ENCODE assay signal across 12 cellular contexts in genomic region chr2:160207271-160207670, GRCh38. TPM values are rescaled to one million over a fixed set of nuclear protein-coding genes. Genes with fewer than 3 reads are reported as not detected.
DNase-seq lines count a peak whose midpoint lies in the region; ATAC-seq and TF ChIP-seq lines count a peak whose summit lies in the region.
"Had no signal": no experiment of that assay in that cellular context is flagged by ENCODE, and none has a peak within 500 bp of the region (broad histone marks: within the 10 kb centered on the region; RNA-seq: fewer than 3 reads in every experiment).

No MANE protein-coding gene starts in this region.

- BruUV-seq in HCT116 (replicated peaks; lab: Mats Ljungman, UMichigan): no TSS peak

- no peak overlapping the region for H3K4me3 ChIP-seq in HCT116 (replicated peaks in 1 of 2; ENCODE audit: low read depth in 1 of 2, low read length in 2 of 2)

- peak overlapping the region; percentile 57 for H2AFZ ChIP-seq in HCT116 (ENCODE audit: low read depth, low read length, poor library complexity, severe bottlenecking)

- 0 out of 2 replicates have a peak overlapping the region, but pooled peaks have one; percentile 39 for H3K9ac ChIP-seq in HCT116 (ENCODE audit: low read length)

- TF ChIP-seq RAD21 in HCT116 (IDR thresholded peaks at IDR 0.05; ENCODE audit: low read depth): no peak

- no peaks in the 10 kb centered on the region for H3K79me2 ChIP-seq in HCT116 (ENCODE audit: insufficient read depth, low read length)

- H3K4me3 Mint-ChIP-seq in stimulated activated memory B cell treated with anti-CD40 and anti-IgM and Interleukin-4, amounts not matched to agents 10 μg/mL and 1 μg/mL and 100 μg/mL, for 72 hours: peak overlapping the region; percentile 38
- H3K4me3 Mint-ChIP-seq: naive thymus-derived CD4-positive, alpha-beta T cell had no signal

- H3K27me3 ChIP-seq in HCT116 (ENCODE audit: insufficient read depth, low read length): no peaks in the 10 kb centered on the region; the same call in 1 of the 2 replicates

- TF ChIP-seq CTCF in HCT116 (IDR thresholded peaks at IDR 0.05 in 2 of 3, conservative IDR thresholded peaks at IDR 0.05 in 1 of 3; ENCODE audit: borderline replicate concordance in 1 of 3, insufficient read depth in 1 of 3, low read depth in 2 of 3, low read length in 2 of 3): no peak

- RAD21 ChIA-PET in HCT116 (lab: Charles Lee; ENCODE audit: low non-redundant PET in 1 of 2, low total read pairs in 2 of 2, uncharacterized antibody in 2 of 2, unreplicated experiment in 2 of 2): no interaction called here

- DNase-seq in HCT116 (ENCODE audit: low read depth, low spot score) (no peak), astrocyte of the hippocampus (ENCODE audit: low read depth, low spot score) (peak; percentile 62), kidney glomerular epithelial cell (lab: John Stamatoyannopoulos, UW) (peak; percentile 27), HK-2 (ENCODE audit: unreplicated experiment) (no peak), GM19238 (ENCODE audit: insufficient read length, low spot score) (no peak), NCI-H526 treated with DMSO at 0.1 percent for 48 hours (lab: John Stamatoyannopoulos, UW) (no peak)
- DNase-seq: activated T-cell treated with anti-CD3 and anti-CD28 coated beads, Interleukin-2, amount 50 U/mL, for 1 hour; naive thymus-derived CD4-positive, alpha-beta T cell; NCI-H1694; NCI-H748 treated with DMSO at 0.1 percent for 48 hours had no signal

- CTCF ChIA-PET in HCT116 (lab: Charles Lee): interaction anchor here (4.4 kb wide), 1 partner anchor 97 kb away, joined by 30 read pairs; no protein-coding TSS in a partner anchor

- H3K9me3 Mint-ChIP-seq in stimulated activated memory B cell treated with anti-CD40 and anti-IgM and Interleukin-4, amounts not matched to agents 10 μg/mL and 1 μg/mL and 100 μg/mL, for 72 hours: no peaks in the 10 kb centered on the region

- no peak for ATAC-seq in HCT116
- ATAC-seq in stimulated activated memory B cell treated with anti-CD40 and anti-IgM and Interleukin-4, amounts not matched to agents 10 μg/mL and 1 μg/mL and 100 μg/mL, for 72 hours: no peak
- no peak for ATAC-seq in GM21786 (IDR thresholded peaks at IDR 0.05; ENCODE audit: unreplicated experiment)

- intact Hi-C loops in HCT116 (cut with micrococcal nuclease): no loop called here

- H3K36me3 Mint-ChIP-seq in stimulated activated memory B cell treated with anti-CD40 and anti-IgM and Interleukin-4, amounts not matched to agents 10 μg/mL and 1 μg/mL and 100 μg/mL, for 72 hours: no peaks in the 10 kb centered on the region
- H3K36me3 Mint-ChIP-seq: naive thymus-derived CD4-positive, alpha-beta T cell had no signal

- no peak for TF ChIP-seq POLR2A in HCT116 (IDR thresholded peaks at IDR 0.05; ENCODE audit: borderline replicate concordance, extremely low read depth, insufficient read depth, insufficient read length)

- peaks cover 42% of the 10 kb centered on the region for H3K4me1 Mint-ChIP-seq in stimulated activated memory B cell treated with anti-CD40 and anti-IgM and Interleukin-4, amounts not matched to agents 10 μg/mL and 1 μg/mL and 100 μg/mL, for 72 hours

- POLR2A ChIA-PET in HCT116 (lab: Charles Lee): no interaction called here

- peak overlapping the region; percentile 62; the same call in 1 of the 2 replicates for H3K27ac ChIP-seq in HCT116 (ENCODE audit: low read depth, low read length)

- peaks cover 42 to 62% of the 10 kb centered on the region in 2 experiments for H3K4me1 ChIP-seq in HCT116 (ENCODE audit: control insufficient read depth in 1 of 2, insufficient read depth in 2 of 2, low read length in 2 of 2)

- H3K4me2 ChIP-seq in HCT116 (ENCODE audit: low read length): peak overlapping the region; percentile 71

- no peaks in the 10 kb centered on the region for H3K36me3 ChIP-seq in HCT116 (ENCODE audit: control insufficient read depth in 1 of 2, insufficient read depth in 2 of 2, low read length in 2 of 2)

- no peaks in the 10 kb centered on the region for H3K9me2 ChIP-seq in HCT116 (ENCODE audit: insufficient read depth)

- no peaks in the 10 kb centered on the region for H3K27me3 Mint-ChIP-seq in stimulated activated memory B cell treated with anti-CD40 and anti-IgM and Interleukin-4, amounts not matched to agents 10 μg/mL and 1 μg/mL and 100 μg/mL, for 72 hours

- no peaks in the 10 kb centered on the region for H3K9me3 ChIP-seq in HCT116 (ENCODE audit: control insufficient read depth in 1 of 2, insufficient read depth in 1 of 2, low read depth in 1 of 2, low read length in 2 of 2)

- peak overlapping the region; percentile 23 for H3K27ac Mint-ChIP-seq in stimulated activated memory B cell treated with anti-CD40 and anti-IgM and Interleukin-4, amounts not matched to agents 10 μg/mL and 1 μg/mL and 100 μg/mL, for 72 hours

- no peaks in the 10 kb centered on the region for H4K20me1 ChIP-seq in HCT116 (ENCODE audit: insufficient read depth)

TF ChIP-seq in HCT116, 20 proteins besides CTCF, POLR2A, EP300 and RAD21:
- TF ChIP-seq ELF1 (IDR thresholded peaks at IDR 0.05; ENCODE audit: borderline replicate concordance, low read depth) (no peak), EGR1 (IDR thresholded peaks at IDR 0.05; ENCODE audit: low read depth) (no peak), EZH2phosphoT487 (IDR thresholded peaks at IDR 0.05; ENCODE audit: borderline replicate concordance) (no peak), CBX3 (IDR thresholded peaks at IDR 0.05; ENCODE audit: low read depth) (no peak), SP1 (IDR thresholded peaks at IDR 0.05; ENCODE audit: low read depth) (no peak), SIN3A (IDR thresholded peaks at IDR 0.05; ENCODE audit: low read depth) (no peak), ZBTB33 (IDR thresholded peaks at IDR 0.05; ENCODE audit: extremely low read depth, insufficient replicate concordance, low read length) (no peak), EZH2 (IDR thresholded peaks at IDR 0.05) (no peak), YY1 (IDR thresholded peaks at IDR 0.05; ENCODE audit: extremely low read depth, insufficient replicate concordance, low read depth, low read length) (no peak), POLR2AphosphoS5 (IDR thresholded peaks at IDR 0.05; ENCODE audit: low read depth, low read length) (no peak), ZNF274 (IDR thresholded peaks at IDR 0.05; ENCODE audit: low read depth, low read length) (no peak), ZFX (IDR thresholded peaks at IDR 0.05) (no peak)

RNA-seq across cellular contexts. Expression of gene ITGB6, which starts 7.2 kb away (rescaled TPM):
- 0.12 TPM for total RNA-seq in HCT116 (2021; ENCODE audit: unreplicated experiment)
- polyA plus RNA-seq in HCT116 (2012): 0.08 and 0.09 TPM in 2 replicates
- total RNA-seq: naive thymus-derived CD4-positive, alpha-beta T cell had no signal
- polyA plus RNA-seq: naive thymus-derived CD4-positive, alpha-beta T cell had no signal

Comparison
In these comparisons a context has a peak if more than half of its experiments do, and no peak if none do; other contexts are left out.
1. DNase-seq: peak in astrocyte of the hippocampus (single experiment) and kidney glomerular epithelial cell (single experiment); none in HCT116 (single experiment), HK-2 (single experiment), GM19238 (single experiment) and NCI-H526 treated with DMSO at 0.1 percent for 48 hours (single experiment).